Comparison of ENCODE assay signal across 17 cellular contexts in the genomic region with DNA sequence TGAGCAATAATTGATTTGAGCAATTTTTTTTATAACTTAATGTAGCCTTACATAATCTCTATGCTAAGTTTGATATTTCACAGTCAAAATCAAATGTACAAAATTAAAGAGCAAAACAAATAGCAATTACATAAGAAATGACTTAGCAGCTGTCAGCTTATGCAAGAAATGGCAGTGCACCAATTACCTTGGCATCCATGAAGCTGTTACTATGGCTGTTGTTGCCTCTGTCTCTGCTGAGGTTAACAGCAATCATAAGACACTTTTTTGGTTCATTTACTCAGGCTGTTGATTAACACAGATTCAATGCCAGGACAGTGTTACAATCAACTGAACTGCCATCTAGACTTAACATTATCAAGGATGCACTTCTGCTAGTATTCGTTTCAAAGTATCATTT.
DNase-seq lines count a peak whose midpoint lies in the region; ATAC-seq, FAIRE-seq and TF ChIP-seq lines count a peak whose summit lies in the region.
"Had no signal": no experiment of that assay in that cellular context is flagged by ENCODE, and none has a peak within 500 bp of the region (broad histone marks: within the 10 kb centered on the region; RNA-seq: fewer than 3 reads in every experiment).

No MANE protein-coding gene starts in this region.

- H3K4me1 ChIP-seq in K562 (replicated peaks in 1 of 2; ENCODE audit: control insufficient read depth in 2 of 2, insufficient read depth in 2 of 2, low read length in 2 of 2), result no peaks in the 10 kb centered on the region

- H3K9me3 ChIP-seq in K562 (replicated peaks; ENCODE audit: control insufficient read depth, insufficient read depth, low read depth, low read length) (no peaks in the 10 kb centered on the region; the same call in 1 of the 2 replicates), neural cell (ENCODE audit: low read length) (no peaks in the 10 kb centered on the region)

- H3K4me3 ChIP-seq in K562, result no peak overlapping the region
- H3K4me3 ChIP-seq in neural cell (ENCODE audit: low read length), result no peak overlapping the region
- H3K4me3 ChIP-seq: GM23248 had no signal

- H3K9me2 ChIP-seq in neural cell (ENCODE audit: insufficient read depth, low read length), result no peaks in the 10 kb centered on the region

- H4K20me1 ChIP-seq in K562 (replicated peaks; ENCODE audit: control insufficient read depth, insufficient read depth, low read length) (no peaks in the 10 kb centered on the region), neural cell (ENCODE audit: insufficient read depth) (no peaks in the 10 kb centered on the region)

- H3K79me2 ChIP-seq in K562 (ENCODE audit: control insufficient read depth, insufficient read depth, low read length), result no peaks in the 10 kb centered on the region
- no peaks in the 10 kb centered on the region for H3K79me2 ChIP-seq in neural cell (replicated peaks; ENCODE audit: insufficient read depth, low read length)

- TF ChIP-seq EP300 in K562 (IDR thresholded peaks at IDR 0.05; ENCODE audit: low read length) (no peak), neural cell (conservative IDR thresholded peaks at IDR 0.05; ENCODE audit: poor library complexity, severe bottlenecking) (peak; percentile 31)

- H3K36me3 ChIP-seq in K562 (ENCODE audit: control insufficient read depth, insufficient read depth, low read length), result no peaks in the 10 kb centered on the region; the same call in 2 of the 3 replicates
- H3K36me3 ChIP-seq in neural cell (ENCODE audit: insufficient read depth, low read length), result no peaks in the 10 kb centered on the region

- TF ChIP-seq POLR2A in K562 (conservative IDR thresholded peaks at IDR 0.05), result no peak

- TF ChIP-seq RAD21 in K562 (CRISPR knock-in tag; conservative IDR thresholded peaks at IDR 0.05 in 1 of 2, IDR thresholded peaks at IDR 0.05 in 1 of 2), result no peak
- no peak for TF ChIP-seq RAD21 in neural cell (conservative IDR thresholded peaks at IDR 0.05)

- in situ Hi-C loops in K562 (cut with MboI), result no loop called here

- WGBS in K562 (ENCODE audit: insufficient coverage, low coverage, missing lambda C conversion rate), result 23% methylated on average over 1 of the region's 1 CpG

- H3K27ac ChIP-seq in K562 (ENCODE audit: extremely low read depth, low read depth, low read length), result no peak overlapping the region
- peak overlapping the region; percentile 11 for H3K27ac ChIP-seq in neural cell (ENCODE audit: low read length)
- H3K27ac ChIP-seq: C4-2B, GM23248 had no signal

- POLR2A ChIA-PET in K562 (lab: Yijun Ruan, JAX), result interaction anchor here (0.7 kb wide), 1 partner anchor 888 kb away, joined by 3 read pairs; no protein-coding TSS in a partner anchor

- no peaks in the 10 kb centered on the region for H3F3A ChIP-seq in neural cell (ENCODE audit: insufficient read depth, low read length, poor library complexity, severe bottlenecking)

- H3K9ac ChIP-seq in K562 (ENCODE audit: insufficient read depth in 1 of 2, low read depth in 2 of 2, low read length in 2 of 2), result no peak overlapping the region
- no peak overlapping the region for H3K9ac ChIP-seq in neural cell (ENCODE audit: low read length)
- H3K9ac ChIP-seq: GM23248 had no signal

- TF ChIP-seq CTCF in K562 (IDR thresholded peaks at IDR 0.05 in 2 of 3, conservative IDR thresholded peaks at IDR 0.05 in 1 of 3; ENCODE audit: insufficient read depth in 2 of 3, low read depth in 1 of 3, low read length in 3 of 3), result no peak
- TF ChIP-seq CTCF in neural cell (IDR thresholded peaks at IDR 0.05; ENCODE audit: poor library complexity, severe bottlenecking), result no peak

- intact Hi-C loops in K562 (cut with micrococcal nuclease), result no loop called here

- no TSS peak for BruUV-seq in K562 (replicated peaks; lab: Mats Ljungman, UMichigan)

- CTCF ChIA-PET in K562 (lab: Yijun Ruan, JAX; ENCODE audit: low intra/inter-chr PET ratio), result no interaction called here

- H3K9me1 ChIP-seq in K562 (ENCODE audit: control insufficient read depth, insufficient read depth, low read length), result no peaks in the 10 kb centered on the region

- no peaks in the 10 kb centered on the region for H3K27me3 ChIP-seq in K562 (ENCODE audit: control insufficient read depth in 2 of 2, insufficient read depth in 2 of 2, low read length in 2 of 2)
- H3K27me3 ChIP-seq in neural cell (ENCODE audit: insufficient read depth, low read depth, low read length), result no peaks in the 10 kb centered on the region

- H2AFZ ChIP-seq in K562 (ENCODE audit: low read depth, low read length) (no peak overlapping the region), neural cell (ENCODE audit: low read depth, low read length) (no peak overlapping the region)
- H2AFZ ChIP-seq: GM23248 had no signal

- FAIRE-seq in K562 (lab: Jason Lieb, UNC), result peak; percentile 65

- no peak for ATAC-seq in K562
- no peak for ATAC-seq in GM19455 (IDR thresholded peaks at IDR 0.05; ENCODE audit: unreplicated experiment)
- no peak for ATAC-seq in GM21717 (IDR thresholded peaks at IDR 0.05; ENCODE audit: unreplicated experiment)
- ATAC-seq: HCT116, PC-3 had no signal

- H3K4me2 ChIP-seq in K562 (ENCODE audit: insufficient read depth, low read length) (no peak overlapping the region), neural cell (ENCODE audit: low read length) (no peak overlapping the region)

- peak; percentile 57 for DNase-seq in Ammon's horn (ENCODE audit: low spot score)
- DNase-seq in COR-L47 (lab: John Stamatoyannopoulos, UW), result peak; percentile 18
- no peak for DNase-seq in K562 (ENCODE audit: extremely low read depth in 1 of 4, low spot score in 3 of 4)
- no peak for DNase-seq in OCI-M2 (lab: John Stamatoyannopoulos, UW; ENCODE audit: unreplicated experiment)
- DNase-seq: ACHN, GM23248, NCI-H1092 treated with DMSO at 0.1 percent for 48 hours, NCI-H146, NCI-H2107, NCI-H748 treated with DMSO at 0.1 percent for 48 hours, PC-3, RPMI8226 had no signal

TF ChIP-seq in K562, 482 proteins besides CTCF, POLR2A, EP300 and RAD21 (continues in another document):
- TF ChIP-seq, protein P1, sequence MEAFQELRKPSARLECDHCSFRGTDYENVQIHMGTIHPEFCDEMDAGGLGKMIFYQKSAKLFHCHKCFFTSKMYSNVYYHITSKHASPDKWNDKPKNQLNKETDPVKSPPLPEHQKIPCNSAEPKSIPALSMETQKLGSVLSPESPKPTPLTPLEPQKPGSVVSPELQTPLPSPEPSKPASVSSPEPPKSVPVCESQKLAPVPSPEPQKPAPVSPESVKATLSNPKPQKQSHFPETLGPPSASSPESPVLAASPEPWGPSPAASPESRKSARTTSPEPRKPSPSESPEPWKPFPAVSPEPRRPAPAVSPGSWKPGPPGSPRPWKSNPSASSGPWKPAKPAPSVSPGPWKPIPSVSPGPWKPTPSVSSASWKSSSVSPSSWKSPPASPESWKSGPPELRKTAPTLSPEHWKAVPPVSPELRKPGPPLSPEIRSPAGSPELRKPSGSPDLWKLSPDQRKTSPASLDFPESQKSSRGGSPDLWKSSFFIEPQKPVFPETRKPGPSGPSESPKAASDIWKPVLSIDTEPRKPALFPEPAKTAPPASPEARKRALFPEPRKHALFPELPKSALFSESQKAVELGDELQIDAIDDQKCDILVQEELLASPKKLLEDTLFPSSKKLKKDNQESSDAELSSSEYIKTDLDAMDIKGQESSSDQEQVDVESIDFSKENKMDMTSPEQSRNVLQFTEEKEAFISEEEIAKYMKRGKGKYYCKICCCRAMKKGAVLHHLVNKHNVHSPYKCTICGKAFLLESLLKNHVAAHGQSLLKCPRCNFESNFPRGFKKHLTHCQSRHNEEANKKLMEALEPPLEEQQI (IDR thresholded peaks at IDR 0.05), result no peak
- no peak for TF ChIP-seq ETV1 (tag; conservative IDR thresholded peaks at IDR 0.05; ENCODE audit: low read depth)

TF ChIP-seq in neural cell, 6 proteins besides CTCF, POLR2A, EP300 and RAD21:
- TF ChIP-seq SMC3 (conservative IDR thresholded peaks at IDR 0.05; ENCODE audit: poor library complexity), result no peak
- no peak for TF ChIP-seq EZH2 (IDR thresholded peaks at IDR 0.05; ENCODE audit: borderline replicate concordance, insufficient read depth, low read length, poor library complexity, severe bottlenecking)
- no peak for TF ChIP-seq POLR2AphosphoS5 (IDR thresholded peaks at IDR 0.05)
- TF ChIP-seq, protein P2, sequence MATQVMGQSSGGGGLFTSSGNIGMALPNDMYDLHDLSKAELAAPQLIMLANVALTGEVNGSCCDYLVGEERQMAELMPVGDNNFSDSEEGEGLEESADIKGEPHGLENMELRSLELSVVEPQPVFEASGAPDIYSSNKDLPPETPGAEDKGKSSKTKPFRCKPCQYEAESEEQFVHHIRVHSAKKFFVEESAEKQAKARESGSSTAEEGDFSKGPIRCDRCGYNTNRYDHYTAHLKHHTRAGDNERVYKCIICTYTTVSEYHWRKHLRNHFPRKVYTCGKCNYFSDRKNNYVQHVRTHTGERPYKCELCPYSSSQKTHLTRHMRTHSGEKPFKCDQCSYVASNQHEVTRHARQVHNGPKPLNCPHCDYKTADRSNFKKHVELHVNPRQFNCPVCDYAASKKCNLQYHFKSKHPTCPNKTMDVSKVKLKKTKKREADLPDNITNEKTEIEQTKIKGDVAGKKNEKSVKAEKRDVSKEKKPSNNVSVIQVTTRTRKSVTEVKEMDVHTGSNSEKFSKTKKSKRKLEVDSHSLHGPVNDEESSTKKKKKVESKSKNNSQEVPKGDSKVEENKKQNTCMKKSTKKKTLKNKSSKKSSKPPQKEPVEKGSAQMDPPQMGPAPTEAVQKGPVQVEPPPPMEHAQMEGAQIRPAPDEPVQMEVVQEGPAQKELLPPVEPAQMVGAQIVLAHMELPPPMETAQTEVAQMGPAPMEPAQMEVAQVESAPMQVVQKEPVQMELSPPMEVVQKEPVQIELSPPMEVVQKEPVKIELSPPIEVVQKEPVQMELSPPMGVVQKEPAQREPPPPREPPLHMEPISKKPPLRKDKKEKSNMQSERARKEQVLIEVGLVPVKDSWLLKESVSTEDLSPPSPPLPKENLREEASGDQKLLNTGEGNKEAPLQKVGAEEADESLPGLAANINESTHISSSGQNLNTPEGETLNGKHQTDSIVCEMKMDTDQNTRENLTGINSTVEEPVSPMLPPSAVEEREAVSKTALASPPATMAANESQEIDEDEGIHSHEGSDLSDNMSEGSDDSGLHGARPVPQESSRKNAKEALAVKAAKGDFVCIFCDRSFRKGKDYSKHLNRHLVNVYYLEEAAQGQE (IDR thresholded peaks at IDR 0.05; ENCODE audit: borderline replicate concordance), result no peak
- no peak for TF ChIP-seq TAF1 (IDR thresholded peaks at IDR 0.05; ENCODE audit: low read depth)
- no peak for TF ChIP-seq MXI1 (conservative IDR thresholded peaks at IDR 0.05; ENCODE audit: poor library complexity, severe bottlenecking)

Comparison
In these comparisons a context has a peak if more than half of its experiments do, and no peak if none do; other contexts are left out.
1. DNase-seq: peak in Ammon's horn (single experiment) and COR-L47 (single experiment); none in K562 (0 of 4) and OCI-M2 (single experiment).